ENCODE assay signal across 8 cellular contexts in genomic region chr15:45586990-45587860, GRCh38. TPM values are rescaled to one million over a fixed set of nuclear protein-coding genes. Genes with fewer than 3 reads are reported as not detected.
DNase-seq lines count a peak whose midpoint lies in the region; ATAC-seq and TF ChIP-seq lines count a peak whose summit lies in the region.

A gene with protein sequence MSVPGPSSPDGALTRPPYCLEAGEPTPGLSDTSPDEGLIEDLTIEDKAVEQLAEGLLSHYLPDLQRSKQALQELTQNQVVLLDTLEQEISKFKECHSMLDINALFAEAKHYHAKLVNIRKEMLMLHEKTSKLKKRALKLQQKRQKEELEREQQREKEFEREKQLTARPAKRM (plus strand): TSS chr15:45587379. CDS start chr15:45587444, 65 bp downstream.

- peaks cover 30% of the 10 kb centered on the region for H3K36me3 Mint-ChIP-seq in activated T-cell treated with anti-CD3 and anti-CD28 coated beads, Interleukin-2, amount 50 U/mL, for 24 hours (ENCODE audit: low read depth)

- peaks cover 31% of the 10 kb centered on the region for H3K79me2 ChIP-seq in PC-9 (ENCODE audit: low read depth)

- no peaks in the 10 kb centered on the region for H3K36me3 ChIP-seq in PC-9 (ENCODE audit: low read depth)
- no peaks in the 10 kb centered on the region for H3K36me3 ChIP-seq in esophagus (ENCODE audit: control insufficient read depth in 2 of 2, insufficient read depth in 2 of 2, low read length in 1 of 2)
- no peaks in the 10 kb centered on the region for H3K36me3 ChIP-seq in mucosa of stomach (ENCODE audit: control insufficient read depth, insufficient read depth, low read length)

- CTCF ChIA-PET in PC-9 (lab: Charles Lee), result interaction anchor here (0.6 to 1.3 kb wide), 2 partner anchors 24 to 130 kb away, joined by 3 read pairs; no protein-coding TSS in a partner anchor

- TF ChIP-seq CTCF in PC-9 (conservative IDR thresholded peaks at IDR 0.05), result no peak

- intact Hi-C loops in PC-9 (cut with micrococcal nuclease; ENCODE audit: unreplicated experiment), result loop anchor here (1.0 kb wide), 1 partner anchor 65 kb away; the partner anchor contains the start of gene SLC30A4

- BruUV-seq in PC-9 (replicated peaks; lab: Mats Ljungman, UMichigan), result no TSS peak

- H3K4me2 ChIP-seq in PC-9, result peak within 1 kb of the TSS; percentile 97

- peak; percentile 71 for ATAC-seq in GM21526 (IDR thresholded peaks at IDR 0.05; ENCODE audit: low FRiP score, unreplicated experiment)

- H3K27me3 Mint-ChIP-seq in activated T-cell treated with anti-CD3 and anti-CD28 coated beads, Interleukin-2, amount 50 U/mL, for 24 hours, result no peaks in the 10 kb centered on the region

- 1% methylated on average over 68 of the region's 68 CpGs for WGBS in esophagus, 2 donors

- H3K9ac ChIP-seq in mucosa of stomach (ENCODE audit: low read length), result peak within 1 kb of the TSS; percentile 98

- POLR2A ChIA-PET in PC-9 (lab: Charles Lee; ENCODE audit: unreplicated experiment), result interaction anchor here (0.6 kb wide), 1 partner anchor 48 kb away, joined by 4 read pairs; no protein-coding TSS in a partner anchor

- H3K4me1 Mint-ChIP-seq in activated T-cell treated with anti-CD3 and anti-CD28 coated beads, Interleukin-2, amount 50 U/mL, for 24 hours (ENCODE audit: low read depth), result peaks cover 49% of the 10 kb centered on the region

- DNase-seq in DMS 273 treated with DMSO at 0.1 percent for 48 hours (lab: John Stamatoyannopoulos, UW), result peak; percentile 54
- peak; percentile 40 for DNase-seq in HuH-7.5 (ENCODE audit: low spot score)
- peak; percentile 78 to 80 for DNase-seq in PC-9
- DNase-seq in activated T-cell treated with anti-CD3 and anti-CD28 coated beads, Interleukin-2, amount 50 U/mL, for 24 hours, result peak; percentile 94
- DNase-seq in stimulated activated CD8-positive, alpha-beta memory T cell treated with anti-CD3 and anti-CD28 coated beads, Interleukin-7, amount 100 ng/mL, for 1 hour (ENCODE audit: low read depth in 2 of 2), result peak; percentile 72 to 78

- no peaks in the 10 kb centered on the region for H3K9me3 Mint-ChIP-seq in activated T-cell treated with anti-CD3 and anti-CD28 coated beads, Interleukin-2, amount 50 U/mL, for 24 hours

- no peaks in the 10 kb centered on the region for H3K9me3 ChIP-seq in PC-9 (ENCODE audit: insufficient read depth, low read depth)
- H3K9me3 ChIP-seq in esophagus (ENCODE audit: control insufficient read depth in 2 of 2, insufficient read depth in 1 of 2, low read depth in 1 of 2, low read length in 1 of 2), result no peaks in the 10 kb centered on the region
- no peaks in the 10 kb centered on the region for H3K9me3 ChIP-seq in mucosa of stomach (ENCODE audit: control insufficient read depth, low read length)

- H3K4me1 ChIP-seq in PC-9 (replicated peaks; ENCODE audit: insufficient read depth) (peaks cover 25% of the 10 kb centered on the region), esophagus (ENCODE audit: control insufficient read depth in 2 of 2, insufficient read depth in 2 of 2, low read length in 1 of 2) (no peaks in the 10 kb centered on the region), mucosa of stomach (ENCODE audit: control insufficient read depth, insufficient read depth, low read length) (peaks cover 16% of the 10 kb centered on the region)

- no peaks in the 10 kb centered on the region for H3K9me2 ChIP-seq in PC-9 (ENCODE audit: insufficient read depth)

- H3K27me3 ChIP-seq in PC-9 (ENCODE audit: insufficient read depth, low read depth), result no peaks in the 10 kb centered on the region
- no peaks in the 10 kb centered on the region for H3K27me3 ChIP-seq in esophagus (ENCODE audit: control insufficient read depth in 1 of 2, insufficient read depth in 2 of 2, low read length in 2 of 2)
- no peaks in the 10 kb centered on the region for H3K27me3 ChIP-seq in mucosa of stomach (ENCODE audit: control insufficient read depth, insufficient read depth, low read length)

- peak within 1 kb of the TSS; percentile 92 for H3K27ac ChIP-seq in PC-9
- H3K27ac ChIP-seq in esophagus (ENCODE audit: low read depth in 2 of 2, low read length in 1 of 2), result peak within 1 kb of the TSS; percentile 98

- peak within 1 kb of the TSS; percentile 94 for H2AFZ ChIP-seq in PC-9

- H3F3A ChIP-seq in PC-9 (ENCODE audit: insufficient read depth, low read depth), result peaks cover 9% of the 10 kb centered on the region; the same call in 1 of the 2 replicates

- H3K4me3 ChIP-seq in PC-9 (peak within 1 kb of the TSS; percentile 96), esophagus (ENCODE audit: low read depth in 1 of 2, low read length in 2 of 2) (peak within 1 kb of the TSS; percentile 85 to 97), mucosa of stomach (ENCODE audit: low read length) (peak within 1 kb of the TSS; percentile 78)

- H3K4me3 Mint-ChIP-seq in activated T-cell treated with anti-CD3 and anti-CD28 coated beads, Interleukin-2, amount 50 U/mL, for 24 hours, result peak within 1 kb of the TSS; percentile 97

- peak within 1 kb of the TSS; percentile 100 for H3K27ac Mint-ChIP-seq in activated T-cell treated with anti-CD3 and anti-CD28 coated beads, Interleukin-2, amount 50 U/mL, for 24 hours

- no peaks in the 10 kb centered on the region for H4K20me1 ChIP-seq in PC-9 (ENCODE audit: insufficient read depth)

RNA-seq across cellular contexts. Expression of the gene that starts here (rescaled TPM):
- total RNA-seq in PC-9 (2021), result 22.7 and 29.4 TPM in 2 replicates
- 10 to 100 TPM in 1 of 2 donors, 1 to 10 TPM in 1; 6.5 to 11.1 TPM for polyA plus RNA-seq in esophagus

Comparison
In these comparisons a context has a peak if more than half of its experiments do, and no peak if none do; other contexts are left out.
1. Peak in every context shown above with its lines: DNase-seq, ATAC-seq, H3K4me3 ChIP-seq and H3K27ac ChIP-seq.
2. DNase-seq: peak in every context shown above with its lines; median percentile 94 in activated T-cell treated with anti-CD3 and anti-CD28 coated beads, Interleukin-2, amount 50 U/mL, for 24 hours; 79 in PC-9; 75 in stimulated activated CD8-positive, alpha-beta memory T cell treated with anti-CD3 and anti-CD28 coated beads, Interleukin-7, amount 100 ng/mL, for 1 hour; 54 in DMS 273 treated with DMSO at 0.1 percent for 48 hours; 40 in HuH-7.5.